Comparison of ENCODE assay signal across 9 cellular contexts in genomic region chr10:44386546-44387052, GRCh38. TPM values are rescaled to one million over a fixed set of nuclear protein-coding genes. Genes with fewer than 3 reads are reported as not detected.
DNase-seq lines count a peak whose midpoint lies in the region; ATAC-seq and TF ChIP-seq lines count a peak whose summit lies in the region.
"Had no signal": no experiment of that assay in that cellular context is flagged by ENCODE, and none has a peak within 500 bp of the region (broad histone marks: within the 10 kb centered on the region; RNA-seq: fewer than 3 reads in every experiment).

No MANE protein-coding gene starts in this region.

- TF ChIP-seq RAD21 in neural cell (conservative IDR thresholded peaks at IDR 0.05), result peak; percentile 80

- H3K36me3 Mint-ChIP-seq in activated CD4-positive, alpha-beta memory T cell treated with anti-CD3 and anti-CD28 coated beads, Interleukin-2, amount 10 ng/mL, durations not matched to agents 7 days and 5 days (ENCODE audit: low read depth), result no peaks in the 10 kb centered on the region
- H3K36me3 Mint-ChIP-seq: memory B cell had no signal

- peak; percentile 91 for TF ChIP-seq CTCF in GM12873 (IDR thresholded peaks at IDR 0.05; ENCODE audit: insufficient read depth, low read depth, low read length, missing control alignments)
- TF ChIP-seq CTCF in fibroblast of pulmonary artery (IDR thresholded peaks at IDR 0.05; ENCODE audit: low read length, missing control alignments), result peak; percentile 53
- TF ChIP-seq CTCF in neural cell (IDR thresholded peaks at IDR 0.05; ENCODE audit: poor library complexity, severe bottlenecking), result peak; percentile 76

- no peak overlapping the region for H3K4me3 Mint-ChIP-seq in activated CD4-positive, alpha-beta memory T cell treated with anti-CD3 and anti-CD28 coated beads, Interleukin-2, amount 10 ng/mL, durations not matched to agents 7 days and 5 days
- H3K4me3 Mint-ChIP-seq: memory B cell had no signal

- H3K9me3 Mint-ChIP-seq in activated CD4-positive, alpha-beta memory T cell treated with anti-CD3 and anti-CD28 coated beads, Interleukin-2, amount 10 ng/mL, durations not matched to agents 7 days and 5 days, result no peaks in the 10 kb centered on the region
- H3K9me3 Mint-ChIP-seq: memory B cell had no signal

- DNase-seq in AG20443 (ENCODE audit: low spot score) (peak; percentile 95), HT1080 (ENCODE audit: low read depth) (peak; percentile 37), fibroblast of pulmonary artery (ENCODE audit: low read depth) (peak; percentile 76), NCI-H1105 treated with DMSO at 0.1 percent for 48 hours (lab: John Stamatoyannopoulos, UW) (no peak)
- peak; percentile 32 for DNase-seq in activated CD4-positive, alpha-beta memory T cell treated with anti-CD3 and anti-CD28 coated beads, Interleukin-2, amount 10 ng/mL, durations not matched to agents 7 days and 5 days

- H3K27ac ChIP-seq in neural cell (ENCODE audit: low read length), result no peak overlapping the region

- POLR2A ChIA-PET in activated CD4-positive, alpha-beta memory T cell treated with anti-CD3 and anti-CD28 coated beads, Interleukin-2, amount 10 ng/mL, durations not matched to agents 7 days and 5 days (lab: Charles Lee), result no interaction called here

- peaks cover 2% of the 10 kb centered on the region for H3F3A ChIP-seq in neural cell (ENCODE audit: insufficient read depth, low read length, poor library complexity, severe bottlenecking)

- no peaks in the 10 kb centered on the region for H3K9me3 ChIP-seq in neural cell (ENCODE audit: low read length)

- no peaks in the 10 kb centered on the region for H3K36me3 ChIP-seq in neural cell (ENCODE audit: insufficient read depth, low read length)

- no peak for ATAC-seq in GM18870 (IDR thresholded peaks at IDR 0.05; ENCODE audit: unreplicated experiment)

- no peak overlapping the region for H3K4me2 ChIP-seq in neural cell (ENCODE audit: low read length)

- CTCF ChIA-PET in activated CD4-positive, alpha-beta memory T cell treated with anti-CD3 and anti-CD28 coated beads, Interleukin-2, amount 10 ng/mL, durations not matched to agents 7 days and 5 days (lab: Charles Lee), result interaction anchor here (1.5 to 2.7 kb wide), 4 partner anchors 10 to 713 kb away, joined by 3 to 14 read pairs (median 8); no protein-coding TSS in a partner anchor

- TF ChIP-seq EP300 in neural cell (conservative IDR thresholded peaks at IDR 0.05; ENCODE audit: poor library complexity, severe bottlenecking), result no peak

- no peak overlapping the region for H3K9ac ChIP-seq in neural cell (ENCODE audit: low read length)

- H3K27me3 Mint-ChIP-seq in activated CD4-positive, alpha-beta memory T cell treated with anti-CD3 and anti-CD28 coated beads, Interleukin-2, amount 10 ng/mL, durations not matched to agents 7 days and 5 days, result peaks cover 32% of the 10 kb centered on the region

- peaks cover 4% of the 10 kb centered on the region for H3K4me1 Mint-ChIP-seq in activated CD4-positive, alpha-beta memory T cell treated with anti-CD3 and anti-CD28 coated beads, Interleukin-2, amount 10 ng/mL, durations not matched to agents 7 days and 5 days
- H3K4me1 Mint-ChIP-seq: memory B cell had no signal

- H2AFZ ChIP-seq in neural cell (ENCODE audit: low read depth, low read length), result no peak overlapping the region

- no peak overlapping the region for H3K27ac Mint-ChIP-seq in activated CD4-positive, alpha-beta memory T cell treated with anti-CD3 and anti-CD28 coated beads, Interleukin-2, amount 10 ng/mL, durations not matched to agents 7 days and 5 days
- H3K27ac Mint-ChIP-seq: memory B cell had no signal

- H3K4me3 ChIP-seq in fibroblast of pulmonary artery (replicated peaks; ENCODE audit: low read depth, low read length) (peak overlapping the region; percentile 19), neural cell (ENCODE audit: low read length) (peak overlapping the region; percentile 21)

- H3K79me2 ChIP-seq in neural cell (replicated peaks; ENCODE audit: insufficient read depth, low read length), result no peaks in the 10 kb centered on the region

- H4K20me1 ChIP-seq in neural cell (ENCODE audit: insufficient read depth), result no peaks in the 10 kb centered on the region

- H3K9me2 ChIP-seq in neural cell (ENCODE audit: insufficient read depth, low read length), result no peaks in the 10 kb centered on the region

- H3K27me3 ChIP-seq in neural cell (ENCODE audit: insufficient read depth, low read depth, low read length), result peaks cover 43% of the 10 kb centered on the region

TF ChIP-seq in neural cell, 6 proteins besides CTCF, POLR2A, EP300 and RAD21:
- TF ChIP-seq TAF1 (IDR thresholded peaks at IDR 0.05; ENCODE audit: low read depth), result no peak
- peak; percentile 83 for TF ChIP-seq SMC3 (conservative IDR thresholded peaks at IDR 0.05; ENCODE audit: poor library complexity)
- TF ChIP-seq POLR2AphosphoS5 (IDR thresholded peaks at IDR 0.05), result no peak

RNA-seq across cellular contexts. Expression of gene CXCL12, which starts 1.7 kb away (rescaled TPM):
- total RNA-seq in HT1080 (2014; rRNA removed; shearing (Covaris generic)), result not detected in 2 replicates
- polyA plus RNA-seq in HT1080 (2015; cell fraction: cytosol; rRNA removed), result not detected in 2 replicates
- not detected in 2 replicates for polyA plus RNA-seq in HT1080 (2015; cell fraction: nucleus; rRNA removed)
- not detected for total RNA-seq in activated CD4-positive, alpha-beta memory T cell treated with anti-CD3 and anti-CD28 coated beads, Interleukin-2, amount 10 ng/mL, durations not matched to agents 7 days and 5 days
- 0.14 and 0.54 TPM in 2 replicates for polyA plus RNA-seq in neural cell
- 0.49 and 0.93 TPM in 2 replicates for polyA minus RNA-seq in neural cell
